1 cellular context compared by ENCODE assay signal in the genomic region with DNA sequence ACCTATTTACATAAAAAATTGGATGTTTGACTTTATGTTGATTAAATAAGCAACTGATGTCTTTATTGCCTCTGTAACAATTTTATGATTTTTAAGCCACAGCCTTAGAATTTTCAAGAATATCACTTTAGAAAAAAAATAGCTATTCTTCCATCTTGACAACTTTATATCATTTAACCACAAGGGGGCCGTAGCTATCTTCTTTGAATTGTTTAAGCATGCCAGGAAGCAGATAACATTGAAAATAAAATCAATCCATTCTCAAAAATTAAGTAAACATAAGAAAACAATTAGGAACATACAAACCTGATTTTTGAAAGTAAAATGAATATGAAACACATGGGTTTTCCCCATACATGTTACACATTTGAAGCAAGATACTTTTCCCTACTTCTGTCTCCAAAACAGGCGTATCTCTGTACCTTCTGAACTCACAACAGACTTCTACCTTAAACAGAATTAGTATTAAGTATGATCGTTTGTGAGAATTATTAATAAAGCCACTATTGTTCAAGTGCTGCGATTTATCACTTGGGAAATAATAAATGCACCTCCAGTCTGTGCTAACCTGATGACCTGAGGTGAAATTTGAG.
TF ChIP-seq lines count a peak whose summit lies in the region.

No MANE protein-coding gene starts in this region.

TF ChIP-seq in HCT116, 20 proteins besides CTCF, POLR2A, EP300 and RAD21 (continued from another document):
- TF ChIP-seq REST (IDR thresholded peaks at IDR 0.05; ENCODE audit: low read depth) (no peak), SP1 (IDR thresholded peaks at IDR 0.05; ENCODE audit: low read depth) (no peak), ATF3 (IDR thresholded peaks at IDR 0.05) (no peak), SRF (IDR thresholded peaks at IDR 0.05; ENCODE audit: low read depth) (no peak), SIN3A (IDR thresholded peaks at IDR 0.05; ENCODE audit: low read depth) (no peak), TCF7L2 (IDR thresholded peaks at IDR 0.05; ENCODE audit: borderline replicate concordance, extremely low read depth, insufficient read depth, insufficient read length) (no peak), EZH2 (IDR thresholded peaks at IDR 0.05) (no peak), EGR1 (IDR thresholded peaks at IDR 0.05; ENCODE audit: low read depth) (no peak), POLR2AphosphoS5 (IDR thresholded peaks at IDR 0.05; ENCODE audit: low read depth, low read length) (no peak)
- TF ChIP-seq, protein P1, sequence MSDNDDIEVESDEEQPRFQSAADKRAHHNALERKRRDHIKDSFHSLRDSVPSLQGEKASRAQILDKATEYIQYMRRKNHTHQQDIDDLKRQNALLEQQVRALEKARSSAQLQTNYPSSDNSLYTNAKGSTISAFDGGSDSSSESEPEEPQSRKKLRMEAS (IDR thresholded peaks at IDR 0.05): no peak
TF ChIP-seq in HCT116: peak in this region for 0.
